ENCODE assay signal across 8 cellular contexts in the genomic region with DNA sequence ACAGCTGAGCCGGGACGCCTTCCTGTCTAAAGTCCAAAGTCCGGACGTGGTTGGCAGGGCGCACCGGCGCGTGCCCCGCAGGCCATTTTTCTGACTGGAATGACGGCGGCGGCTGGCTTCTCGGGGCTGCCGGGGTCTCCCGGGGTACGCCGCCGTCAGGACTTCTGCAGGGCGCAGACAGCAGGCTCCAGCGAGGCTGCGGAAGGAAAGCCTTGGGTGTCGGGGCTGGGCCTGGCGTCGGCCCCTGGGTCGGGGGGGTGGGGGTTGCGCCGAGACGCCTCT. TPM values are rescaled to one million over a fixed set of nuclear protein-coding genes. Genes with fewer than 3 reads are reported as not detected.
A peak's percentile ranks its signal among the peaks of the same experiment; 100 is the strongest.
DNase-seq lines count a peak whose midpoint lies in the region; ATAC-seq, FAIRE-seq and TF ChIP-seq lines count a peak whose summit lies in the region.

No MANE protein-coding gene starts in this region.

- peak overlapping the region; percentile 97 to 98 for H3K27ac ChIP-seq in A549
- peak overlapping the region; percentile 89 for H3K27ac ChIP-seq in SK-N-MC
- H3K27ac ChIP-seq in endothelial cell of umbilical vein (ENCODE audit: insufficient read depth, low read depth, low read length), result peak overlapping the region; percentile 92

- peaks cover 2% of the 10 kb centered on the region for H4K20me1 ChIP-seq in endothelial cell of umbilical vein (replicated peaks; ENCODE audit: control insufficient read depth, extremely low read depth, insufficient read depth, low read length)

- WGBS in A549 (ENCODE audit: missing lambda C conversion rate), result under 1% methylated on average over 15 of the region's 28 CpGs

- no peak for TF ChIP-seq EP300 in A549 (IDR thresholded peaks at IDR 0.05)

- H3K4me3 ChIP-seq in A549 (peak overlapping the region; percentile 72), SK-N-MC (peak overlapping the region; percentile 97), endothelial cell of umbilical vein (replicated peaks in 1 of 3; ENCODE audit: insufficient read depth in 1 of 3, low read depth in 1 of 3, low read length in 3 of 3) (peak overlapping the region; percentile 50 to 92 (median 84))

- dilution Hi-C loops in endothelial cell of umbilical vein (cut with MboI; ENCODE audit: extremely low pct_ligation_motif_present, low sequenced_read_pairs), result no loop called here

- peak overlapping the region; percentile 99 for H2AFZ ChIP-seq in endothelial cell of umbilical vein (ENCODE audit: low read depth, low read length)

- peaks cover 51 to 54% of the 10 kb centered on the region in 2 donors for H3K4me1 Mint-ChIP-seq in natural killer cell

- H3K4me2 ChIP-seq in A549 (peak overlapping the region; percentile 92), endothelial cell of umbilical vein (ENCODE audit: insufficient read depth, low read length) (peak overlapping the region; percentile 91)

- TF ChIP-seq POLR2A in A549 (IDR thresholded peaks at IDR 0.05; ENCODE audit: low read length) (no peak), endothelial cell of umbilical vein (IDR thresholded peaks at IDR 0.05; ENCODE audit: low read depth, low read length) (no peak)

- H3K27me3 ChIP-seq in endothelial cell of umbilical vein (ENCODE audit: control insufficient read depth in 2 of 2, insufficient read depth in 2 of 2, low read length in 2 of 2), result no peaks in the 10 kb centered on the region

- DNase-seq in A549 (ENCODE audit: low read depth in 1 of 2, low spot score in 1 of 2) (peak in 1 of 2 experiments; percentile 70), SK-N-MC (ENCODE audit: low read depth, low spot score) (no peak), endothelial cell of umbilical vein (ENCODE audit: low read depth, low spot score) (no peak), natural killer cell (no peak), A172 (ENCODE audit: low spot score) (no peak)
- no peak for DNase-seq in stimulated activated naive CD4-positive, alpha-beta T cell treated with Interleukin-2 at 50 U/mL for 16 hours (lab: John Stamatoyannopoulos, UW)

- peak overlapping the region; percentile 95 for H3K9ac ChIP-seq in SK-N-MC (ENCODE audit: insufficient read length)
- H3K9ac ChIP-seq in endothelial cell of umbilical vein (replicated peaks; ENCODE audit: extremely low read depth, insufficient read depth, low read length), result peak overlapping the region; percentile 92

- H3K79me2 ChIP-seq in endothelial cell of umbilical vein (ENCODE audit: control insufficient read depth, insufficient read depth, low read length), result peaks cover 40% of the 10 kb centered on the region

- FAIRE-seq in A549 (lab: Jason Lieb, UNC) (no peak), endothelial cell of umbilical vein (lab: Jason Lieb, UNC) (no peak)

- no peak for TF ChIP-seq RAD21 in A549 (conservative IDR thresholded peaks at IDR 0.05 in 1 of 2, IDR thresholded peaks at IDR 0.05 in 1 of 2)

- H3K9me1 ChIP-seq in endothelial cell of umbilical vein (replicated peaks; ENCODE audit: control insufficient read depth, extremely low read depth, insufficient read depth, low read length), result no peaks in the 10 kb centered on the region

- intact Hi-C loops in endothelial cell of umbilical vein (cut with micrococcal nuclease) (loop anchor here (2.0 to 5.0 kb wide), 5 partner anchors 49 to 166 kb away; partner anchors contain the start of genes FBXO33 and SEC23A), natural killer cell (cut with micrococcal nuclease) (loop anchor here (2.0 to 10.0 kb wide), 3 partner anchors 92 to 1192 kb away; partner anchors contain the start of genes GEMIN2 and PNN)

- H3K4me3 Mint-ChIP-seq in natural killer cell, result peak overlapping the region; percentile 78

- peak; percentile 63 to 66 for ATAC-seq in A549
- peak; percentile 23 for ATAC-seq in GM18858 (IDR thresholded peaks at IDR 0.05; ENCODE audit: unreplicated experiment)
- ATAC-seq in HG03045 (IDR thresholded peaks at IDR 0.05; ENCODE audit: unreplicated experiment), result peak; percentile 46
- ATAC-seq in natural killer cell, result peak; percentile 26 to 51 (median 40)

- CTCF ChIA-PET in A549 (lab: Yijun Ruan, JAX) (interaction anchor here (0.6 to 2.1 kb wide), 5 partner anchors 15 to 165 kb away, joined by 3 to 6 read pairs (median 3); no protein-coding TSS in a partner anchor), endothelial cell of umbilical vein (lab: Charles Lee) (interaction anchor here (1.0 to 1.9 kb wide), 3 partner anchors 96 to 164 kb away, joined by 3 to 5 read pairs (median 3); partner anchors contain the start of genes SEC23A and TRAPPC6B)

- H3K9me3 Mint-ChIP-seq in natural killer cell, result no peaks in the 10 kb centered on the region

- POLR2A ChIA-PET in A549 (lab: Yijun Ruan, JAX) (interaction anchor here (0.6 to 4.8 kb wide), 11 partner anchors 9 to 166 kb away, joined by 3 to 89 read pairs (median 4); partner anchors contain the start of genes FBXO33, PNN, SEC23A and TRAPPC6B), endothelial cell of umbilical vein (lab: Charles Lee) (interaction anchor here (0.6 to 2.0 kb wide), 2 partner anchors 61 to 96 kb away, joined by 3 to 8 read pairs; partner anchors contain the start of gene TRAPPC6B)

- H3K4me1 ChIP-seq in A549 (peaks cover 29% of the 10 kb centered on the region), endothelial cell of umbilical vein (ENCODE audit: control insufficient read depth, extremely low read depth, insufficient read depth, low read length) (peaks cover 18% of the 10 kb centered on the region)

- TF ChIP-seq CTCF in A549 (IDR thresholded peaks at IDR 0.05) (no peak), endothelial cell of umbilical vein (IDR thresholded peaks at IDR 0.05; ENCODE audit: extremely low read depth in 1 of 2, insufficient read depth in 1 of 2, low read depth in 1 of 2, low read length in 2 of 2) (no peak), natural killer cell (IDR thresholded peaks at IDR 0.05) (no peak)

- no peaks in the 10 kb centered on the region for H3K27me3 Mint-ChIP-seq in natural killer cell (ENCODE audit: low read depth in 2 of 2)

- H3K36me3 Mint-ChIP-seq in natural killer cell, result no peaks in the 10 kb centered on the region

- BruUV-seq in endothelial cell of umbilical vein (replicated peaks; lab: Mats Ljungman, UMichigan), result no TSS peak

- H3K27ac Mint-ChIP-seq in natural killer cell, result peak overlapping the region; percentile 74 to 97

- H3K36me3 ChIP-seq in SK-N-MC (ENCODE audit: insufficient read depth, low read length) (no peaks in the 10 kb centered on the region), endothelial cell of umbilical vein (ENCODE audit: control insufficient read depth in 2 of 2, extremely low read depth in 1 of 2, insufficient read depth in 2 of 2, low read length in 2 of 2) (no peaks in the 10 kb centered on the region)

- H3K9me3 ChIP-seq in A549 (peaks cover 4% of the 10 kb centered on the region; the same call in 1 of the 3 replicates), SK-N-MC (ENCODE audit: low read depth, low read length) (no peaks in the 10 kb centered on the region; the same call in 1 of the 2 replicates), endothelial cell of umbilical vein (replicated peaks; ENCODE audit: control insufficient read depth, insufficient read depth, low read length) (no peaks in the 10 kb centered on the region)

TF ChIP-seq in A549, 52 proteins besides CTCF, POLR2A, EP300 and RAD21 (continues in another document):
- TF ChIP-seq FOSL2 (IDR thresholded peaks at IDR 0.05) (no peak), FOSL2 (CRISPR knock-in tag; IDR thresholded peaks at IDR 0.05) (no peak), KDM1A (IDR thresholded peaks at IDR 0.05; ENCODE audit: low read depth) (no peak), E2F6 (IDR thresholded peaks at IDR 0.05; ENCODE audit: borderline replicate concordance, low read depth) (0 out of 2 replicates have a peak, but pooled peaks have one; percentile 4)

TF ChIP-seq in endothelial cell of umbilical vein, 7 proteins besides CTCF, POLR2A, EP300 and RAD21:
- no peak for TF ChIP-seq GATA2 (IDR thresholded peaks at IDR 0.05; ENCODE audit: insufficient read depth, insufficient read length, low read depth, low read length)
- no peak for TF ChIP-seq MYC (IDR thresholded peaks at IDR 0.05; ENCODE audit: low read depth, low read length)
- no peak for TF ChIP-seq FOS (IDR thresholded peaks at IDR 0.05; ENCODE audit: borderline replicate concordance, insufficient read depth, low read length)
- TF ChIP-seq EZH2 (IDR thresholded peaks at IDR 0.05; ENCODE audit: borderline replicate concordance, low read depth, low read length, severe bottlenecking), result no peak
- no peak for TF ChIP-seq POLR2AphosphoS5 (IDR thresholded peaks at IDR 0.05; ENCODE audit: insufficient read depth, low read depth, low read length)

RNA-seq across cellular contexts. Expression of gene MIA2, which starts 32.8 kb away (rescaled TPM):
- 71.7 and 73.9 TPM in 2 replicates for polyA plus RNA-seq in A549 (2011; rRNA removed)
- 8.5 and 12.4 TPM in 2 replicates for polyA plus RNA-seq in A549 (2012; cell fraction: cytosol; rRNA removed)
- 10.4 and 16.1 TPM in 2 replicates for polyA plus RNA-seq in A549 (2012; cell fraction: nucleus; rRNA removed)
- polyA plus RNA-seq in A549 (2017; fragmentation: RNase III; extraction: RNeasy Plus Mini Kit Qiagen cat#74134 plus additional on column Dnase treatment), result 22.9 to 25.6 TPM (median 25.4 TPM) in 3 replicates
- 23.1 and 26.2 TPM in 2 replicates for polyA minus RNA-seq in A549 (2011; rRNA and poly(A)+ RNA removed)
- 14.9 and 16.2 TPM in 2 replicates for total RNA-seq in endothelial cell of umbilical vein
- 9.4 and 10.4 TPM in 2 replicates for polyA plus RNA-seq in endothelial cell of umbilical vein
- 9.8 and 10.5 TPM in 2 replicates for polyA plus RNA-seq in endothelial cell of umbilical vein (2011; cell fraction: cytosol; rRNA removed)
- 22.2 and 22.6 TPM in 2 replicates for polyA plus RNA-seq in endothelial cell of umbilical vein (2011; cell fraction: nucleus; rRNA removed)
- 11.4 and 12.4 TPM in 2 replicates for polyA plus RNA-seq in endothelial cell of umbilical vein (2012)
- 8.4 and 10.7 TPM in 2 replicates for polyA minus RNA-seq in endothelial cell of umbilical vein
- polyA minus RNA-seq in endothelial cell of umbilical vein (2011; cell fraction: cytosol; rRNA and poly(A)+ RNA removed), result 15.4 TPM
- polyA minus RNA-seq in endothelial cell of umbilical vein (2011; cell fraction: nucleus; rRNA and poly(A)+ RNA removed), result 14.5 and 19.3 TPM in 2 replicates
- total RNA-seq in natural killer cell, result 10 to 100 TPM; 44.7 to 45.7 (median 45.4) TPM
- 6.8 and 10.9 TPM in 2 replicates for total RNA-seq in A172 (2014; rRNA removed; shearing (Covaris generic))
